Comparison of ENCODE assay signal across 17 cellular contexts in genomic region chr2:39724828-39725144, GRCh38. TPM values are rescaled to one million over a fixed set of nuclear protein-coding genes. Genes with fewer than 3 reads are reported as not detected.
DNase-seq lines count a peak whose midpoint lies in the region; ATAC-seq, FAIRE-seq and TF ChIP-seq lines count a peak whose summit lies in the region.
"Had no signal": no experiment of that assay in that cellular context is flagged by ENCODE, and none has a peak within 500 bp of the region (broad histone marks: within the 10 kb centered on the region; RNA-seq: fewer than 3 reads in every experiment).

No MANE protein-coding gene starts in this region.

- H3K27ac Mint-ChIP-seq in MCF 10A (ENCODE audit: low read depth, unreplicated experiment) (no peak overlapping the region), astrocyte (ENCODE audit: unreplicated experiment) (peak overlapping the region; percentile 77)

- ATAC-seq in GM18519 (IDR thresholded peaks at IDR 0.05; ENCODE audit: low FRiP score, unreplicated experiment) (no peak), HG03159 (IDR thresholded peaks at IDR 0.05; ENCODE audit: unreplicated experiment) (no peak)
- ATAC-seq: K562 had no signal

- H3K4me3 Mint-ChIP-seq in MCF 10A (ENCODE audit: unreplicated experiment) = no peak overlapping the region
- no peak overlapping the region for H3K4me3 Mint-ChIP-seq in astrocyte (ENCODE audit: unreplicated experiment)

- H3K36me3 Mint-ChIP-seq in MCF 10A (ENCODE audit: insufficient read depth, unreplicated experiment) (no peaks in the 10 kb centered on the region), astrocyte (ENCODE audit: low read depth, unreplicated experiment) (peaks cover 7% of the 10 kb centered on the region)

- no peaks in the 10 kb centered on the region for H4K20me1 ChIP-seq in astrocyte (ENCODE audit: insufficient read depth, low read length)
- H4K20me1 ChIP-seq: BLaER1 treated with 17β-estradiol and CSF1 and Interleukin-3, amounts not matched to agents 10 nM and 100 nM had no signal

- no peak overlapping the region for H2AFZ ChIP-seq in astrocyte (ENCODE audit: low read depth, low read length)
- H2AFZ ChIP-seq: PC-9 had no signal

- H3K36me3 ChIP-seq in breast epithelium (no peaks in the 10 kb centered on the region), astrocyte (ENCODE audit: insufficient read depth, low read length) (no peaks in the 10 kb centered on the region)
- H3K36me3 ChIP-seq: HAP-1 had no signal

- H3K4me1 ChIP-seq in breast epithelium = peaks cover 0 to 14% of the 10 kb centered on the region in 2 donors
- H3K4me1 ChIP-seq in astrocyte (ENCODE audit: insufficient read depth, low read length) = peaks cover 38% of the 10 kb centered on the region

- FAIRE-seq in astrocyte (lab: Jason Lieb, UNC) = no peak
- FAIRE-seq: K562 had no signal

- peak overlapping the region; percentile 30 for H3K4me2 ChIP-seq in astrocyte (ENCODE audit: low read length)
- H3K4me2 ChIP-seq: BLaER1 treated with 17β-estradiol and CSF1 and Interleukin-3, amounts not matched to agents 10 nM and 100 nM; PC-9 had no signal

- peak overlapping the region; percentile 87 to 88 for H3K27ac ChIP-seq in breast epithelium
- peak overlapping the region; percentile 66 for H3K27ac ChIP-seq in astrocyte (ENCODE audit: low read depth, low read length)
- H3K27ac ChIP-seq: BLaER1 treated with 17β-estradiol and CSF1 and Interleukin-3, amounts not matched to agents 10 nM and 100 nM; HL-60; PC-9 had no signal

- BruUV-seq in MCF 10A (replicated peaks; lab: Mats Ljungman, UMichigan) = no TSS peak

- H3K4me1 Mint-ChIP-seq in MCF 10A (ENCODE audit: insufficient read depth, unreplicated experiment) (no peaks in the 10 kb centered on the region), astrocyte (ENCODE audit: low read depth, unreplicated experiment) (peaks cover 56% of the 10 kb centered on the region)

- H3K9ac ChIP-seq in astrocyte (ENCODE audit: low read length) = peak overlapping the region; percentile 20
- H3K9ac ChIP-seq: BLaER1 treated with 17β-estradiol and CSF1 and Interleukin-3, amounts not matched to agents 10 nM and 100 nM had no signal

- H3K27me3 ChIP-seq in breast epithelium = no peaks in the 10 kb centered on the region
- no peaks in the 10 kb centered on the region for H3K27me3 ChIP-seq in astrocyte (ENCODE audit: insufficient read depth, low read length)
- H3K27me3 ChIP-seq: BLaER1 treated with 17β-estradiol and CSF1 and Interleukin-3, amounts not matched to agents 10 nM and 100 nM had no signal

- TF ChIP-seq CTCF in breast epithelium (IDR thresholded peaks at IDR 0.05) = no peak
- TF ChIP-seq CTCF in MCF 10A (IDR thresholded peaks at IDR 0.05; ENCODE audit: unreplicated experiment) = no peak
- TF ChIP-seq CTCF in astrocyte (IDR thresholded peaks at IDR 0.05; ENCODE audit: insufficient read depth, low read depth, low read length) = no peak

- CTCF ChIA-PET in MCF 10A (lab: Yijun Ruan, JAX) = interaction anchor here (0.6 kb wide), 1 partner anchor 293 kb away, joined by 4 read pairs; no protein-coding TSS in a partner anchor

- POLR2A ChIA-PET in MCF 10A (lab: Yijun Ruan, JAX) = no interaction called here

- intact Hi-C loops in breast epithelium (cut with DNase I; ENCODE audit: low total_unique reads) = no loop called here
- intact Hi-C loops in MCF 10A (cut with micrococcal nuclease) = no loop called here

- H3K9me3 Mint-ChIP-seq in MCF 10A (ENCODE audit: unreplicated experiment) (no peaks in the 10 kb centered on the region), astrocyte (ENCODE audit: unreplicated experiment) (no peaks in the 10 kb centered on the region)

- H3K79me2 ChIP-seq in astrocyte (ENCODE audit: insufficient read depth, low read length) = no peaks in the 10 kb centered on the region

- no peaks in the 10 kb centered on the region for H3K9me3 ChIP-seq in breast epithelium
- no peaks in the 10 kb centered on the region for H3K9me3 ChIP-seq in astrocyte (ENCODE audit: insufficient read depth, low read depth, low read length)
- H3K9me3 ChIP-seq: BLaER1 treated with 17β-estradiol and CSF1 and Interleukin-3, amounts not matched to agents 10 nM and 100 nM; HAP-1 had no signal

- H3K27me3 Mint-ChIP-seq in MCF 10A (ENCODE audit: insufficient read depth, unreplicated experiment) (no peaks in the 10 kb centered on the region), astrocyte (ENCODE audit: low read depth, unreplicated experiment) (no peaks in the 10 kb centered on the region)

- no peak overlapping the region for H3K4me3 ChIP-seq in breast epithelium
- no peak overlapping the region for H3K4me3 ChIP-seq in astrocyte (ENCODE audit: insufficient read depth, low read depth, low read length)
- H3K4me3 ChIP-seq: BLaER1 treated with 17β-estradiol and CSF1 and Interleukin-3, amounts not matched to agents 10 nM and 100 nM; HAP-1; K562; PC-9 had no signal

- TF ChIP-seq POLR2A in breast epithelium (IDR thresholded peaks at IDR 0.05) = no peak

- DNase-seq in breast epithelium (ENCODE audit: low spot score in 2 of 2) (no peak), MCF 10A (ENCODE audit: unreplicated experiment) (no peak), astrocyte (ENCODE audit: low read depth) (peak; percentile 78), kidney glomerular epithelial cell (lab: John Stamatoyannopoulos, UW) (peak; percentile 77), renal cortical epithelial cell (ENCODE audit: low read depth) (peak; percentile 49), germinal center (ENCODE audit: low spot score) (no peak)
- DNase-seq: 8988T, DMS 273 treated with DMSO at 0.1 percent for 48 hours, NCI-H1092, NCI-H446, PC-9 had no signal

RNA-seq across cellular contexts. Expression of gene THUMPD2, which starts 54.3 kb away (rescaled TPM):
- total RNA-seq in breast epithelium = 10 to 100 TPM in 2 of 3 donors, 1 to 10 TPM in 1; 8.3 to 38.2 (median 22.0) TPM
- 11.4 and 17.2 TPM in 2 replicates for total RNA-seq in MCF 10A (2022)
- total RNA-seq in astrocyte = 9.4 and 11.5 TPM in 2 replicates
- total RNA-seq in renal cortical epithelial cell = 6.9 and 9.8 TPM in 2 replicates

RNA-seq across cellular contexts. Expression of gene TMEM178A, which starts 59.1 kb away (rescaled TPM):
- total RNA-seq in breast epithelium = 1 to 10 TPM; 1.9 to 9.4 (median 3.6) TPM
- 0.66 and 0.86 TPM in 2 replicates for total RNA-seq in MCF 10A (2022)
- 28.7 and 41.6 TPM in 2 replicates for total RNA-seq in astrocyte
- 2.1 and 2.9 TPM in 2 replicates for total RNA-seq in renal cortical epithelial cell
- total RNA-seq: K562 had no signal

Comparison
In these comparisons a context has a peak if more than half of its experiments do, and no peak if none do; other contexts are left out.
1. DNase-seq: peak in astrocyte (single experiment), kidney glomerular epithelial cell (single experiment) and renal cortical epithelial cell (single experiment); none in breast epithelium (0 of 2), MCF 10A (single experiment) and germinal center (single experiment).